Comparison of ENCODE assay signal across 25 cellular contexts in the genomic region with DNA sequence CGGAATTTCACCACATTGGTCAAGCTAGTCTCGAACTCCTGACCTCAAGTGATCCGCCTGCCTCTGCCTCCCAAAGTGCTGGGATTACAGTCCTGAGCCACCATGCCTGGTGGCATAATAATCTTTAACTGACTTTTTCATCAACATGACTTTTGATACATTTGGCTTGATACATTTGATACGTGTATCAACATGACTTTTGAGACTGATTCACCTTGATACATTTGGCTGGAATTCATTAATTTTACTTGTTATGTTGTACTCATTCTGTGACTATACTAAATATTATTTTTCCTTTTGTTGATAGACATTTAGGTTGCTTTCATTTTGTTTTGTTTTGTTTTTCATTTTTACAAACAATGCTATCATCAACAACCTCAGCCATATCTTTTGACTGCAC.
"Had no signal": no experiment of that assay in that cellular context is flagged by ENCODE, and none has a peak within 500 bp of the region (broad histone marks: within the 10 kb centered on the region; RNA-seq: fewer than 3 reads in every experiment).

No MANE protein-coding gene starts in this region.

- H3K27me3 ChIP-seq: adrenal gland, esophagus squamous epithelium, gastrocnemius medialis, right atrium auricular region, spleen had no signal

- H3K4me3 ChIP-seq: adrenal gland, body of pancreas, esophagus squamous epithelium, gastrocnemius medialis, neural progenitor cell, right atrium auricular region, spleen, thoracic aorta had no signal

- H3K27ac ChIP-seq: adrenal gland, body of pancreas, gastrocnemius medialis, right atrium auricular region, spleen, thoracic aorta, VCaP had no signal

- H3K9me3 ChIP-seq: adrenal gland, body of pancreas, esophagus squamous epithelium, gastrocnemius medialis, right atrium auricular region, spleen, thoracic aorta had no signal

- H3K9me3 Mint-ChIP-seq: activated naive CD4-positive, alpha-beta T cell treated with anti-CD3 and anti-CD28 coated beads for 36 hours; activated naive CD8-positive, alpha-beta T cell treated with anti-CD3 and anti-CD28 coated beads for 36 hours; activated T-helper 1 cell treated with anti-CD3 and anti-CD28 coated beads, Interleukin-12 subunit alpha, Interleukin-12 subunit beta, Interleukin-2, Interleukin-4 antibody, amounts not matched to agents 30 ng/mL and 10 ng/mL and 1 ng/mL, durations not matched to agents 14 hours and 24 hours and 36 hours; natural killer cell; neural progenitor cell had no signal

- H3K27me3 Mint-ChIP-seq: activated naive CD8-positive, alpha-beta T cell treated with anti-CD3 and anti-CD28 coated beads for 36 hours had no signal

- ATAC-seq: activated CD4-positive, CD25-positive, alpha-beta regulatory T cell treated with anti-CD3 and anti-CD28 coated beads, Interleukin-2, amount 50 U/mL, for 24 hours; body of pancreas; gastrocnemius medialis; natural killer cell; stimulated activated naive CD8-positive, alpha-beta T cell treated with anti-CD3 and anti-CD28 coated beads, Interleukin-15, Interleukin-2, amounts not matched to agents 100 U/mL and 50 U/mL, for 24 hours had no signal

- H3K36me3 Mint-ChIP-seq: natural killer cell, neural progenitor cell had no signal

- H3K4me1 ChIP-seq: adrenal gland, body of pancreas, gastrocnemius medialis, right atrium auricular region had no signal

- H3K4me3 Mint-ChIP-seq: activated naive CD4-positive, alpha-beta T cell treated with anti-CD3 and anti-CD28 coated beads for 36 hours; activated naive CD8-positive, alpha-beta T cell treated with anti-CD3 and anti-CD28 coated beads for 36 hours; activated T-helper 1 cell treated with anti-CD3 and anti-CD28 coated beads, Interleukin-12 subunit alpha, Interleukin-12 subunit beta, Interleukin-2, Interleukin-4 antibody, amounts not matched to agents 30 ng/mL and 10 ng/mL and 1 ng/mL, durations not matched to agents 14 hours and 24 hours and 36 hours; natural killer cell; neural progenitor cell had no signal

- DNase-seq: activated CD4-positive, alpha-beta T cell treated with anti-CD3 and anti-CD28 coated beads for 48 hours; activated CD4-positive, alpha-beta T cell treated with anti-CD3 and anti-CD28 coated beads, Interleukin-2, amount 50 U/mL, for 48 hours; activated CD8-positive, alpha-beta memory T cell treated with anti-CD3 and anti-CD28 coated beads, Interleukin-2, amount 50 U/mL, for 4 hours; activated effector memory CD4-positive, alpha-beta T cell treated with anti-CD3 and anti-CD28 coated beads, Interleukin-2, amount 50 U/mL, for 16 hours; activated naive CD4-positive, alpha-beta T cell treated with anti-CD3 and anti-CD28 coated beads for 36 hours; activated naive CD8-positive, alpha-beta T cell treated with anti-CD3 and anti-CD28 coated beads for 36 hours; activated T-cell treated with anti-CD3 and anti-CD28 coated beads, Interleukin-2, amount 50 U/mL, for 1 hour; adrenal gland; aorta; body of pancreas; esophagus squamous epithelium; gastrocnemius medialis; glutamatergic neuron; midbrain; natural killer cell; spleen; stimulated activated naive CD8-positive, alpha-beta T cell treated with anti-CD3 and anti-CD28 coated beads, Interleukin-15, Interleukin-2, amounts not matched to agents 100 U/mL and 50 U/mL, for 24 hours; T-helper 9 cell; trophoblast cell had no signal

- H3K36me3 ChIP-seq: adrenal gland, gastrocnemius medialis, neural progenitor cell, right atrium auricular region, thoracic aorta had no signal

- H3K27ac Mint-ChIP-seq: activated naive CD4-positive, alpha-beta T cell treated with anti-CD3 and anti-CD28 coated beads for 36 hours; activated naive CD8-positive, alpha-beta T cell treated with anti-CD3 and anti-CD28 coated beads for 36 hours; activated T-helper 1 cell treated with anti-CD3 and anti-CD28 coated beads, Interleukin-12 subunit alpha, Interleukin-12 subunit beta, Interleukin-2, Interleukin-4 antibody, amounts not matched to agents 30 ng/mL and 10 ng/mL and 1 ng/mL, durations not matched to agents 14 hours and 24 hours and 36 hours; natural killer cell; neural progenitor cell had no signal
